Comparison of ENCODE assay signal across 8 cellular contexts in the genomic region with DNA sequence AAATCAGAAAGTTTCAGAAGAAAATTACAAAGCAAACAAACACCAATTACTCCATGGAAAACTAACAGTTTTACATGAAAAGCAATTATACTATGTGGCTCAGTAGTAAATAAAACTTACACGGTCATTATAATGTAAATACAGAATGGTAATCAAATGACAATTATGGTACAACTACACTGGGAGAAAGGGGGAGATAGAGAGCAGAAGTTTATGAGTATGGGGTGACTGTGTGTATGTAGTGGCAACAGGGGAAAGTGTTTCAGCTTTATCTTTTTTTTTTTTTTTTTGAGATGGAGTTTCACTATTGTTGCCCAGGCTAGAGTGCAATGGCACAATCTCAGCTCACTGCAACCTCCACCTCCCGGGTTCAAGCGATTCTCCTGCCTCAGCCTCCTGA. TPM values are rescaled to one million over a fixed set of nuclear protein-coding genes. Genes with fewer than 3 reads are reported as not detected.
DNase-seq lines count a peak whose midpoint lies in the region; ATAC-seq and TF ChIP-seq lines count a peak whose summit lies in the region.
"Not testable (repeated sequence)": the region's sequence is repeated elsewhere in the genome, so short reads cannot be mapped to it uniquely, and the experiment has no call there.

No MANE protein-coding gene starts in this region.

- H3K4me2 ChIP-seq in IMR-90 (ENCODE audit: low read depth, low read length), result not testable (repeated sequence)

- H3K4me1 Mint-ChIP-seq in activated CD4-positive, alpha-beta memory T cell treated with anti-CD3 and anti-CD28 coated beads for 36 hours (ENCODE audit: low read depth), result peaks cover 43% of the 10 kb centered on the region
- H3K4me1 Mint-ChIP-seq in activated T-helper 17 cell treated with anti-CD3 and anti-CD28 coated beads, Interleukin-2, amount 50 U/mL, for 72 hours, result peaks cover 16% of the 10 kb centered on the region
- peaks cover 21% of the 10 kb centered on the region for H3K4me1 Mint-ChIP-seq in MCF 10A (ENCODE audit: insufficient read depth, unreplicated experiment)
- H3K4me1 Mint-ChIP-seq in memory B cell, result peaks cover 14% of the 10 kb centered on the region
- H3K4me1 Mint-ChIP-seq in stimulated activated naive CD8-positive, alpha-beta T cell treated with anti-CD3 and anti-CD28 coated beads, Interleukin-15, Interleukin-2, amounts not matched to agents 100 ng/mL and 50 ng/mL, for 24 hours (ENCODE audit: low read depth), result peaks cover 39% of the 10 kb centered on the region

- not testable (repeated sequence) for H3K4me3 Mint-ChIP-seq in activated CD4-positive, alpha-beta memory T cell treated with anti-CD3 and anti-CD28 coated beads for 36 hours; MCF 10A (ENCODE audit: unreplicated experiment); memory B cell
- H3K4me3 Mint-ChIP-seq in activated T-helper 17 cell treated with anti-CD3 and anti-CD28 coated beads, Interleukin-2, amount 50 U/mL, for 72 hours, result peak overlapping the region; percentile 0
- peak overlapping the region; percentile 13 for H3K4me3 Mint-ChIP-seq in stimulated activated naive CD8-positive, alpha-beta T cell treated with anti-CD3 and anti-CD28 coated beads, Interleukin-15, Interleukin-2, amounts not matched to agents 100 ng/mL and 50 ng/mL, for 24 hours

- not testable (repeated sequence) for H2AK9ac ChIP-seq in IMR-90 (replicated peaks; ENCODE audit: low read depth, low read length, poor library complexity)

- H2AK5ac ChIP-seq in IMR-90 (ENCODE audit: low read depth, low read length), result not testable (repeated sequence)

- ATAC-seq in IMR-90 (ENCODE audit: low read depth); memory B cell (ENCODE audit: low read depth): not testable (repeated sequence)
- ATAC-seq in activated T-helper 17 cell treated with anti-CD3 and anti-CD28 coated beads, Interleukin-2, amount 50 U/mL, for 72 hours (replicated peaks), result peak; percentile 43

- TF ChIP-seq CTCF in IMR-90 (conservative IDR thresholded peaks at IDR 0.05; ENCODE audit: low read depth, low read length), result 0 out of 2 replicates have a peak, but pooled peaks have one; percentile 5
- not testable (repeated sequence) for TF ChIP-seq CTCF in MCF 10A (IDR thresholded peaks at IDR 0.05; ENCODE audit: unreplicated experiment)

- H3K36me3 ChIP-seq in IMR-90 (ENCODE audit: control insufficient read depth, insufficient read depth, low read length), result peaks cover 19% of the 10 kb centered on the region

- not testable (repeated sequence) for H3K9me3 ChIP-seq in IMR-90 (ENCODE audit: control insufficient read depth, insufficient read depth, low read length)

- CTCF ChIA-PET in IMR-90 (lab: Yijun Ruan, JAX), result interaction anchor here (0.7 kb wide), 1 partner anchor 92 kb away, joined by 4 read pairs; no protein-coding TSS in a partner anchor
- CTCF ChIA-PET in activated CD4-positive, alpha-beta memory T cell treated with anti-CD3 and anti-CD28 coated beads for 36 hours (lab: Charles Lee), result interaction anchor here (0.6 to 1.1 kb wide), 2 partner anchors 59 to 293 kb away, joined by 3 read pairs; no protein-coding TSS in a partner anchor
- CTCF ChIA-PET in MCF 10A (lab: Yijun Ruan, JAX), result interaction anchor here (0.6 to 1.6 kb wide), 6 partner anchors 9 to 855 kb away, joined by 3 to 5 read pairs (median 4); no protein-coding TSS in a partner anchor

- H3K27me3 Mint-ChIP-seq in activated CD4-positive, alpha-beta memory T cell treated with anti-CD3 and anti-CD28 coated beads for 36 hours; activated T-helper 17 cell treated with anti-CD3 and anti-CD28 coated beads, Interleukin-2, amount 50 U/mL, for 72 hours; MCF 10A (ENCODE audit: insufficient read depth, unreplicated experiment); memory B cell; stimulated activated naive CD8-positive, alpha-beta T cell treated with anti-CD3 and anti-CD28 coated beads, Interleukin-15, Interleukin-2, amounts not matched to agents 100 ng/mL and 50 ng/mL, for 24 hours: not testable (repeated sequence)

- H3K9ac ChIP-seq in IMR-90 (ENCODE audit: low read depth, low read length), result not testable (repeated sequence)

- WGBS in IMR-90 (ENCODE audit: extremely low coverage in 2 of 2, insufficient read length in 1 of 2), 2 experiments, result no CpG with 5 or more reads among the region's 3 CpGs

- peaks cover 3 to 22% of the 10 kb centered on the region in 2 experiments; a peak in 3 of 4 replicates for H3K79me1 ChIP-seq in IMR-90 (ENCODE audit: low read depth in 1 of 2, low read length in 2 of 2)

- not testable (repeated sequence) for H3K14ac ChIP-seq in IMR-90 (replicated peaks; ENCODE audit: low read depth, low read length)

- H3K27me3 ChIP-seq in IMR-90 (ENCODE audit: control insufficient read depth, insufficient read depth, low read length), result not testable (repeated sequence)

- not testable (repeated sequence) for TF ChIP-seq POLR2A in IMR-90 (IDR thresholded peaks at IDR 0.05; ENCODE audit: low read depth, low read length)

- not testable (repeated sequence) for H3K4me3 ChIP-seq in IMR-90 (ENCODE audit: insufficient read depth, low read depth, low read length)

- DNase-seq in ELR (ENCODE audit: low read depth) (peak; percentile 7), SIG-M5 treated with dmso at 0.1 percent for 504 hours (lab: John Stamatoyannopoulos, UW; ENCODE audit: unreplicated experiment) (peak; percentile 26)
- DNase-seq in IMR-90; activated CD4-positive, alpha-beta memory T cell treated with anti-CD3 and anti-CD28 coated beads for 36 hours; MCF 10A (ENCODE audit: unreplicated experiment); memory B cell (ENCODE audit: low spot score in 2 of 2): not testable (repeated sequence)

- not testable (repeated sequence) for H2BK15ac ChIP-seq in IMR-90 (ENCODE audit: low read depth, low read length)

- not testable (repeated sequence) for H3K9me1 ChIP-seq in IMR-90 (ENCODE audit: insufficient read depth, low read length)

- not testable (repeated sequence) for BruUV-seq in IMR-90 (replicated peaks; lab: Mats Ljungman, UMichigan); MCF 10A (replicated peaks; lab: Mats Ljungman, UMichigan)

- not testable (repeated sequence) for TF ChIP-seq RAD21 in IMR-90 (IDR thresholded peaks at IDR 0.05; ENCODE audit: low read length)

- H3K27ac ChIP-seq in IMR-90 (ENCODE audit: insufficient read depth, low read length), result not testable (repeated sequence)

- not testable (repeated sequence) for H3K56ac ChIP-seq in IMR-90 (ENCODE audit: extremely low read depth, insufficient read depth, low read length)

- H2BK5ac ChIP-seq in IMR-90 (ENCODE audit: low read depth, low read length, poor library complexity, severe bottlenecking), result not testable (repeated sequence)

- not testable (repeated sequence) for H2BK20ac ChIP-seq in IMR-90 (ENCODE audit: low read depth, low read length)

- H4K8ac ChIP-seq in IMR-90 (ENCODE audit: low read depth in 2 of 2, low read length in 2 of 2), result not testable (repeated sequence)

- not testable (repeated sequence) for H3K9me3 Mint-ChIP-seq in activated CD4-positive, alpha-beta memory T cell treated with anti-CD3 and anti-CD28 coated beads for 36 hours; activated T-helper 17 cell treated with anti-CD3 and anti-CD28 coated beads, Interleukin-2, amount 50 U/mL, for 72 hours; MCF 10A (ENCODE audit: unreplicated experiment); memory B cell; stimulated activated naive CD8-positive, alpha-beta T cell treated with anti-CD3 and anti-CD28 coated beads, Interleukin-15, Interleukin-2, amounts not matched to agents 100 ng/mL and 50 ng/mL, for 24 hours

- not testable (repeated sequence) for H3K4ac ChIP-seq in IMR-90 (ENCODE audit: low read depth, low read length)

- POLR2A ChIA-PET in IMR-90 (lab: Charles Lee; ENCODE audit: unreplicated experiment), result interaction anchor here (0.6 kb wide), 1 partner anchor 40 kb away, joined by 3 read pairs; no protein-coding TSS in a partner anchor
- POLR2A ChIA-PET in activated CD4-positive, alpha-beta memory T cell treated with anti-CD3 and anti-CD28 coated beads for 36 hours (lab: Charles Lee); MCF 10A (lab: Yijun Ruan, JAX): not testable (repeated sequence)

- not testable (repeated sequence) for H2BK120ac ChIP-seq in IMR-90 (ENCODE audit: low read depth, low read length)

- not testable (repeated sequence) for H3K4me1 ChIP-seq in IMR-90 (ENCODE audit: control insufficient read depth, insufficient read depth, low read length)

- not testable (repeated sequence) for H2AFZ ChIP-seq in IMR-90 (replicated peaks; ENCODE audit: low read length, poor library complexity)

- peaks cover 36% of the 10 kb centered on the region for H3K36me3 Mint-ChIP-seq in activated CD4-positive, alpha-beta memory T cell treated with anti-CD3 and anti-CD28 coated beads for 36 hours
- peaks cover 98% of the 10 kb centered on the region for H3K36me3 Mint-ChIP-seq in activated T-helper 17 cell treated with anti-CD3 and anti-CD28 coated beads, Interleukin-2, amount 50 U/mL, for 72 hours (ENCODE audit: low read depth)
- H3K36me3 Mint-ChIP-seq in MCF 10A (ENCODE audit: insufficient read depth, unreplicated experiment) (peaks cover 98% of the 10 kb centered on the region), memory B cell (peaks cover 18% of the 10 kb centered on the region)
- peaks cover 55% of the 10 kb centered on the region for H3K36me3 Mint-ChIP-seq in stimulated activated naive CD8-positive, alpha-beta T cell treated with anti-CD3 and anti-CD28 coated beads, Interleukin-15, Interleukin-2, amounts not matched to agents 100 ng/mL and 50 ng/mL, for 24 hours (ENCODE audit: low read depth)

- in situ Hi-C loops in IMR-90 (cut with MboI; ENCODE audit: low sequenced_read_pairs), result not testable (repeated sequence)

- dilution Hi-C loops in IMR-90 (cut with HindIII; ENCODE audit: low sequenced_read_pairs, unreplicated experiment), result not testable (repeated sequence)

- not testable (repeated sequence) for H4K5ac ChIP-seq in IMR-90 (ENCODE audit: low read depth, low read length)

- not testable (repeated sequence) for H4K91ac ChIP-seq in IMR-90 (ENCODE audit: insufficient read depth, low read depth, low read length)

- H3K23ac ChIP-seq in IMR-90 (ENCODE audit: low read depth, low read length), result not testable (repeated sequence)

- not testable (repeated sequence) for H3K18ac ChIP-seq in IMR-90 (ENCODE audit: low read depth, low read length)

- peak overlapping the region; percentile 50 for H3K27ac Mint-ChIP-seq in activated CD4-positive, alpha-beta memory T cell treated with anti-CD3 and anti-CD28 coated beads for 36 hours
- H3K27ac Mint-ChIP-seq in activated T-helper 17 cell treated with anti-CD3 and anti-CD28 coated beads, Interleukin-2, amount 50 U/mL, for 72 hours; stimulated activated naive CD8-positive, alpha-beta T cell treated with anti-CD3 and anti-CD28 coated beads, Interleukin-15, Interleukin-2, amounts not matched to agents 100 ng/mL and 50 ng/mL, for 24 hours: not testable (repeated sequence)
- H3K27ac Mint-ChIP-seq in MCF 10A (ENCODE audit: low read depth, unreplicated experiment) (peak overlapping the region; percentile 4), memory B cell (peak overlapping the region; percentile 14)

- peaks cover 27% of the 10 kb centered on the region for H4K20me1 ChIP-seq in IMR-90 (ENCODE audit: insufficient read depth, low read length)

- intact Hi-C loops in IMR-90 (cut with micrococcal nuclease); activated CD4-positive, alpha-beta memory T cell treated with anti-CD3 and anti-CD28 coated beads for 36 hours (cut with micrococcal nuclease): not testable (repeated sequence)
- intact Hi-C loops in MCF 10A (cut with micrococcal nuclease), result loop anchor here (2.0 kb wide), 1 partner anchor 17 kb away; no protein-coding TSS in a partner anchor

RNA-seq across cellular contexts. Expression of a gene that starts 8.5 kb away (rescaled TPM):
- total RNA-seq in IMR-90 (2012; rRNA removed), result 159 and 206 TPM in 2 replicates
- 48.0 and 48.9 TPM in 2 replicates for polyA plus RNA-seq in IMR-90 (2012; rRNA removed)
- 7.8 and 10.9 TPM in 2 replicates for polyA plus RNA-seq in IMR-90 (2012; cell fraction: cytosol; rRNA removed)
- 5.6 and 46.3 TPM in 2 replicates for polyA plus RNA-seq in IMR-90 (2012; cell fraction: nucleus; rRNA removed; ENCODE audit: low replicate concordance)
- total RNA-seq in activated CD4-positive, alpha-beta memory T cell treated with anti-CD3 and anti-CD28 coated beads for 36 hours, result 100 to 1,000 TPM; 191 to 198 TPM
- 100 to 1,000 TPM; 145 to 173 TPM for total RNA-seq in activated T-helper 17 cell treated with anti-CD3 and anti-CD28 coated beads, Interleukin-2, amount 50 U/mL, for 72 hours
- total RNA-seq in MCF 10A (2022), result 476 and 612 TPM in 2 replicates

RNA-seq across cellular contexts. Expression of a gene that starts 51.8 kb away (rescaled TPM):
- total RNA-seq in IMR-90 (2012; rRNA removed) (31.9 and 38.2 TPM in 2 replicates), MCF 10A (2022) (39.2 and 44.6 TPM in 2 replicates)
- 31.7 and 34.2 TPM in 2 replicates for polyA plus RNA-seq in IMR-90 (2012; rRNA removed)
- 9.6 and 18.3 TPM in 2 replicates for polyA plus RNA-seq in IMR-90 (2012; cell fraction: cytosol; rRNA removed)
- polyA plus RNA-seq in IMR-90 (2012; cell fraction: nucleus; rRNA removed; ENCODE audit: low replicate concordance), result 5.1 and 16.5 TPM in 2 replicates
- 10 to 100 TPM; 20.5 to 25.8 TPM for total RNA-seq in activated CD4-positive, alpha-beta memory T cell treated with anti-CD3 and anti-CD28 coated beads for 36 hours
- total RNA-seq in activated T-helper 17 cell treated with anti-CD3 and anti-CD28 coated beads, Interleukin-2, amount 50 U/mL, for 72 hours, result 10 to 100 TPM; 30.9 to 40.3 TPM

RNA-seq across cellular contexts. Expression of a gene that starts 56.1 kb away (rescaled TPM):
- total RNA-seq in IMR-90 (2012; rRNA removed), result 77.4 and 92.2 TPM in 2 replicates
- polyA plus RNA-seq in IMR-90 (2012; rRNA removed), result 26.2 and 34.8 TPM in 2 replicates
- 6.7 and 11.2 TPM in 2 replicates for polyA plus RNA-seq in IMR-90 (2012; cell fraction: cytosol; rRNA removed)
- polyA plus RNA-seq in IMR-90 (2012; cell fraction: nucleus; rRNA removed; ENCODE audit: low replicate concordance), result 1.9 and 11.4 TPM in 2 replicates
- total RNA-seq in activated CD4-positive, alpha-beta memory T cell treated with anti-CD3 and anti-CD28 coated beads for 36 hours, result 10 to 100 TPM; 77.6 to 79.2 TPM
- 10 to 100 TPM; 56.0 to 83.6 TPM for total RNA-seq in activated T-helper 17 cell treated with anti-CD3 and anti-CD28 coated beads, Interleukin-2, amount 50 U/mL, for 72 hours
- 151 and 158 TPM in 2 replicates for total RNA-seq in MCF 10A (2022)
